23 cellular contexts compared by ENCODE assay signal in the genomic region with DNA sequence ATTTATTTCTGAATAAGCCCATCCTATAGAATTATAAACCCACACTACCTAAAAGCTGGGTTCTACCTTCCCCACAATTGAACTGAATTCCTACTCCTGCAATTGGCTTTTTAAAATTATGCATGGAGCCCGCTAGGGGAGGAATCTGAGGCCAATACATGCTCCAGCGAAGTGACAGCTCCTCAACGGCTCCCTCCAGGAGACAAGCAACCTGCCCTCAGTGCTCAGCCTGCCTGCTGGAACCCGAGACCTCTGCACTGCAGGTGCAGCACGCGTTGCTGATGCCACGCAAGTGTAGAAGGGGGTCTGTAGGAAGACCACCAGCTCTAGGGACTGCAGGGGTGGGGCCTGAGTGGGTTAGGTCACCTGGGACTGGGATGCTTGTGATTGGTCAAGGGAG.
DNase-seq lines count a peak whose midpoint lies in the region; ATAC-seq, FAIRE-seq and TF ChIP-seq lines count a peak whose summit lies in the region.
"Had no signal": no experiment of that assay in that cellular context is flagged by ENCODE, and none has a peak within 500 bp of the region (broad histone marks: within the 10 kb centered on the region; RNA-seq: fewer than 3 reads in every experiment).

No MANE protein-coding gene starts in this region.

- H3K27ac Mint-ChIP-seq in GM23338 (no peak overlapping the region), WTC11 (no peak overlapping the region)
- no peak overlapping the region for H3K27ac Mint-ChIP-seq in CD4-positive, alpha-beta T cell
- H3K27ac Mint-ChIP-seq: CD14-positive monocyte had no signal

- H4K8ac ChIP-seq in neuronal stem cell (ENCODE audit: low read depth, low read length), result no peak overlapping the region

- no peak for TF ChIP-seq POLR2A in H54 (IDR thresholded peaks at IDR 0.05; ENCODE audit: low read depth, low read length)

- no CpG with 5 or more reads among the region's 7 CpGs for WGBS in neuronal stem cell (ENCODE audit: extremely low coverage in 2 of 2, insufficient read length in 2 of 2, insufficient replicate concordance in 1 of 2), 2 donors

- H3K27me3 ChIP-seq in GM23338 (ENCODE audit: insufficient read depth) (no peaks in the 10 kb centered on the region), neuronal stem cell (ENCODE audit: control insufficient read depth in 3 of 3, insufficient read depth in 3 of 3, low read depth in 1 of 3, low read length in 3 of 3) (no peaks in the 10 kb centered on the region)
- H3K27me3 ChIP-seq in CD4-positive, alpha-beta T cell (ENCODE audit: control insufficient read depth, insufficient read depth, low read length), result no peaks in the 10 kb centered on the region
- H3K27me3 ChIP-seq: BE2C, MG63 had no signal

- H3K36me3 ChIP-seq in GM23338 (ENCODE audit: insufficient read depth) (no peaks in the 10 kb centered on the region), neuronal stem cell (replicated peaks in 1 of 2; ENCODE audit: control insufficient read depth in 2 of 2, insufficient read depth in 2 of 2, low read length in 2 of 2) (no peaks in the 10 kb centered on the region)
- H3K36me3 ChIP-seq: BE2C, MG63 had no signal

- H2AFZ ChIP-seq in GM23338, result no peak overlapping the region
- no peak overlapping the region for H2AFZ ChIP-seq in neuronal stem cell (ENCODE audit: low read length)

- no peak overlapping the region for H2BK5ac ChIP-seq in neuronal stem cell (ENCODE audit: low read length)

- H3K18ac ChIP-seq in neuronal stem cell (ENCODE audit: low read length), result peak overlapping the region; percentile 11

- H4K91ac ChIP-seq in neuronal stem cell (ENCODE audit: low read depth, low read length, poor library complexity), result no peak overlapping the region

- intact Hi-C loops in Right ventricle myocardium superior (cut with DNase I), result no loop called here
- intact Hi-C loops in CD4-positive, alpha-beta T cell (cut with DNase I, micrococcal nuclease), result no loop called here

- H4K20me1 ChIP-seq in GM23338 (replicated peaks; ENCODE audit: insufficient read depth), result no peaks in the 10 kb centered on the region

- no peak overlapping the region for H3K4me3 ChIP-seq in GM23338
- H3K4me3 ChIP-seq in neuronal stem cell (ENCODE audit: low read length in 2 of 2), result peak overlapping the region in 1 of 2 donors; percentile 5
- H3K4me3 ChIP-seq: MG63 had no signal

- H3K4ac ChIP-seq in neuronal stem cell (ENCODE audit: low read length), result no peak overlapping the region

- no peak overlapping the region for H2BK12ac ChIP-seq in neuronal stem cell (ENCODE audit: low read length)

- H3K79me1 ChIP-seq in neuronal stem cell (ENCODE audit: low read depth, low read length), result no peaks in the 10 kb centered on the region

- CTCF ChIA-PET in WTC11 (lab: Charles Lee), result interaction anchor here (0.6 kb wide), 1 partner anchor 14 kb away, joined by 4 read pairs; no protein-coding TSS in a partner anchor
- CTCF ChIA-PET in CD4-positive, alpha-beta T cell (lab: Charles Lee), result interaction anchor here (0.6 kb wide), 1 partner anchor 8 kb away, joined by 3 read pairs; no protein-coding TSS in a partner anchor

- H3K4me3 Mint-ChIP-seq in GM23338, result no peak overlapping the region
- no peak overlapping the region for H3K4me3 Mint-ChIP-seq in WTC11
- no peak overlapping the region for H3K4me3 Mint-ChIP-seq in CD4-positive, alpha-beta T cell
- H3K4me3 Mint-ChIP-seq: CD14-positive monocyte had no signal

- FAIRE-seq in H54 (lab: Jason Lieb, UNC), result no peak
- FAIRE-seq: GM19239, HepG2 had no signal

- H3F3A ChIP-seq in GM23338 (replicated peaks; ENCODE audit: low read depth), result no peaks in the 10 kb centered on the region

- H2AK5ac ChIP-seq in neuronal stem cell (ENCODE audit: low read depth, low read length), result no peak overlapping the region

- no peak overlapping the region for H3K9ac ChIP-seq in neuronal stem cell (ENCODE audit: low read depth, low read length, poor library complexity)

- no peak overlapping the region for H3K14ac ChIP-seq in neuronal stem cell (ENCODE audit: low read length)

- H3K27ac ChIP-seq in GM23338 (ENCODE audit: low read depth), result no peak overlapping the region
- peak overlapping the region; percentile 71 for H3K27ac ChIP-seq in epithelial cell of prostate
- no peak overlapping the region for H3K27ac ChIP-seq in neuronal stem cell (replicated peaks; ENCODE audit: low read length)
- H3K27ac ChIP-seq in CD4-positive, alpha-beta T cell (ENCODE audit: low read depth, low read length), result no peak overlapping the region

- peak; percentile 19 for DNase-seq in GM23338 (ENCODE audit: low spot score)
- no peak for DNase-seq in WTC11 (ENCODE audit: low spot score)
- DNase-seq in epithelial cell of prostate (ENCODE audit: low read depth, low spot score), result no peak
- no peak for DNase-seq in neuronal stem cell (ENCODE audit: low spot score)
- no peak for DNase-seq in Right ventricle myocardium superior
- DNase-seq in H54 (ENCODE audit: insufficient read length, low spot score), result no peak
- DNase-seq in CD4-positive, alpha-beta T cell, result no peak
- DNase-seq: 8988T, ACHN, BE2C, Calu3, DMS79 treated with DMSO at 0.1 percent for 48 hours, KG1, MG63, NCI-H1105 treated with DMSO at 0.1 percent for 48 hours, NCI-H146, NCI-H1930, NCI-H446, NCI-H524 treated with DMSO at 0.1 percent for 48 hours, NCI-H774 had no signal

- no peaks in the 10 kb centered on the region for H3K79me2 ChIP-seq in GM23338 (replicated peaks; ENCODE audit: insufficient read depth)

- no peaks in the 10 kb centered on the region for H3K9me3 ChIP-seq in neuronal stem cell (replicated peaks in 1 of 2; ENCODE audit: control insufficient read depth in 2 of 2, insufficient read depth in 1 of 2, low read depth in 1 of 2, low read length in 2 of 2)
- H3K9me3 ChIP-seq in CD4-positive, alpha-beta T cell (ENCODE audit: control insufficient read depth, low read length), result no peaks in the 10 kb centered on the region
- H3K9me3 ChIP-seq: BE2C, MG63 had no signal

- no peak overlapping the region for H2BK15ac ChIP-seq in neuronal stem cell (ENCODE audit: low read length)

- H3K36me3 Mint-ChIP-seq in GM23338 (ENCODE audit: low read depth), result no peaks in the 10 kb centered on the region; the same call in 2 of the 3 replicates
- H3K36me3 Mint-ChIP-seq in WTC11, result no peaks in the 10 kb centered on the region
- H3K36me3 Mint-ChIP-seq in CD4-positive, alpha-beta T cell (ENCODE audit: low read depth), result no peaks in the 10 kb centered on the region
- H3K36me3 Mint-ChIP-seq: CD14-positive monocyte had no signal

- H3K9me2 ChIP-seq in GM23338 (ENCODE audit: insufficient read depth), result no peaks in the 10 kb centered on the region

- POLR2A ChIA-PET in WTC11 (lab: Charles Lee), result no interaction called here
- POLR2A ChIA-PET in CD4-positive, alpha-beta T cell (lab: Charles Lee), result no interaction called here

- H3K4me1 ChIP-seq in GM23338 (ENCODE audit: insufficient read depth) (no peaks in the 10 kb centered on the region), neuronal stem cell (ENCODE audit: control insufficient read depth in 2 of 2, insufficient read depth in 1 of 2, low read depth in 1 of 2, low read length in 2 of 2) (no peaks in the 10 kb centered on the region)
- H3K4me1 ChIP-seq: BE2C had no signal

- TF ChIP-seq CTCF in GM23338 (conservative IDR thresholded peaks at IDR 0.05; ENCODE audit: low read depth in 2 of 2) (no peak), WTC11 (IDR thresholded peaks at IDR 0.05) (no peak)
- TF ChIP-seq CTCF in CD4-positive, alpha-beta T cell (IDR thresholded peaks at IDR 0.05), result no peak

- H3K27me3 Mint-ChIP-seq in GM23338 (ENCODE audit: insufficient read depth, low read depth, poor library complexity) (peaks cover 7% of the 10 kb centered on the region), WTC11 (ENCODE audit: low read depth) (peaks cover 3% of the 10 kb centered on the region; the same call in 1 of the 2 replicates)
- peaks cover 23% of the 10 kb centered on the region for H3K27me3 Mint-ChIP-seq in CD4-positive, alpha-beta T cell

- no peak overlapping the region for H2BK120ac ChIP-seq in neuronal stem cell (ENCODE audit: low read depth, low read length)

- ATAC-seq in GM23338 (peak; percentile 68), WTC11 (peak; percentile 55), Right ventricle myocardium superior (ENCODE audit: poor library complexity) (no peak)
- no peak for ATAC-seq in CD4-positive, alpha-beta T cell (ENCODE audit: poor library complexity)
- ATAC-seq: HepG2 had no signal

- no peak overlapping the region for H3K23ac ChIP-seq in neuronal stem cell (ENCODE audit: low read depth, low read length, poor library complexity)

- H3K4me1 Mint-ChIP-seq in GM23338, result no peaks in the 10 kb centered on the region; the same call in 2 of the 3 replicates
- peaks cover 4% of the 10 kb centered on the region; the same call in 1 of the 2 replicates for H3K4me1 Mint-ChIP-seq in WTC11
- H3K4me1 Mint-ChIP-seq in CD4-positive, alpha-beta T cell (ENCODE audit: low read depth), result peaks cover 3% of the 10 kb centered on the region

- H3K9me3 Mint-ChIP-seq in GM23338 (no peaks in the 10 kb centered on the region; the same call in 2 of the 3 replicates), WTC11 (no peaks in the 10 kb centered on the region)
- H3K9me3 Mint-ChIP-seq in CD4-positive, alpha-beta T cell, result no peaks in the 10 kb centered on the region

- H3K4me2 ChIP-seq in GM23338 (no peak overlapping the region), neuronal stem cell (ENCODE audit: insufficient read depth, low read length, poor library complexity, severe bottlenecking) (no peak overlapping the region)

TF ChIP-seq in WTC11, 78 proteins besides CTCF, POLR2A, EP300 and RAD21 (continues in another document):
- TF ChIP-seq NFYB (CRISPR knock-in tag; conservative IDR thresholded peaks at IDR 0.05; ENCODE audit: low read depth), result no peak
- TF ChIP-seq, protein P1, sequence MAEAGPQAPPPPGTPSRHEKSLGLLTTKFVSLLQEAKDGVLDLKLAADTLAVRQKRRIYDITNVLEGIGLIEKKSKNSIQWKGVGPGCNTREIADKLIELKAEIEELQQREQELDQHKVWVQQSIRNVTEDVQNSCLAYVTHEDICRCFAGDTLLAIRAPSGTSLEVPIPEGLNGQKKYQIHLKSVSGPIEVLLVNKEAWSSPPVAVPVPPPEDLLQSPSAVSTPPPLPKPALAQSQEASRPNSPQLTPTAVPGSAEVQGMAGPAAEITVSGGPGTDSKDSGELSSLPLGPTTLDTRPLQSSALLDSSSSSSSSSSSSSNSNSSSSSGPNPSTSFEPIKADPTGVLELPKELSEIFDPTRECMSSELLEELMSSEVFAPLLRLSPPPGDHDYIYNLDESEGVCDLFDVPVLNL (CRISPR knock-in tag; IDR thresholded peaks at IDR 0.05; ENCODE audit: borderline replicate concordance, low read depth), result no peak
- no peak for TF ChIP-seq TCF7 (CRISPR knock-in tag; IDR thresholded peaks at IDR 0.05; ENCODE audit: low read depth)
- TF ChIP-seq ERG (CRISPR knock-in tag; IDR thresholded peaks at IDR 0.05), result no peak

Comparison
In these comparisons a context has a peak if more than half of its experiments do, and no peak if none do; other contexts are left out.
1. ATAC-seq: peak in GM23338 (single experiment) and WTC11 (single experiment); none in Right ventricle myocardium superior (single experiment) and CD4-positive, alpha-beta T cell (single experiment).